In the genomic region with DNA sequence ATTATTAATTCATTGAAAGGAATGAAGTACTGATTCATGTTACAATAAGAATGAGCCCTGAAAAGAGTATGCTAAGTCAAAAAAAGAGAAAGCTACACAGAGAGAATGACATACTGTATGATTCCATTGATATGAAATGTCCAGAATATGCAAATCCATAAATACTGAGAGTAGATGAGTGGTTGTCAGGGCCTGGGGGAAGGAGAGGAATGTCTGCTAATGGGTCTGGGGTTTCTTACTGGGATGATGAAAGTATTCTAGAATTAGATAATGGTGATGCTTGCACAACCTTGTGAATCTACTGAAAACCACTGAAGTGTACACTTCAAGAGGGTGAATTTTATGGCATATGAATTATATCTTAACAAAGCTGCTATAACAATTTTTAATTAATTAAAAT, we compare ENCODE assay signal across 21 cellular contexts.
DNase-seq lines count a peak whose midpoint lies in the region; ATAC-seq and TF ChIP-seq lines count a peak whose summit lies in the region.
"Had no signal": no experiment of that assay in that cellular context is flagged by ENCODE, and none has a peak within 500 bp of the region (broad histone marks: within the 10 kb centered on the region; RNA-seq: fewer than 3 reads in every experiment).

No MANE protein-coding gene starts in this region.

- no peaks in the 10 kb centered on the region for H3K9me3 Mint-ChIP-seq in Calu3 (ENCODE audit: low read depth, unreplicated experiment)
- H3K9me3 Mint-ChIP-seq: CD8-positive, alpha-beta memory T cell had no signal

- no peak overlapping the region for H2BK12ac ChIP-seq in mesenchymal stem cell (ENCODE audit: low read length in 2 of 2)

- no peak overlapping the region for H4K91ac ChIP-seq in mesenchymal stem cell (ENCODE audit: low read length)

- H4K20me1 ChIP-seq in SK-N-SH (ENCODE audit: insufficient read depth), result no peaks in the 10 kb centered on the region

- H3F3A ChIP-seq in SK-N-SH (replicated peaks; ENCODE audit: insufficient read depth), result peaks cover 37% of the 10 kb centered on the region

- no peak overlapping the region for H3K14ac ChIP-seq in mesenchymal stem cell (ENCODE audit: low read length in 2 of 2)

- H3K27ac ChIP-seq in SK-N-SH (ENCODE audit: low read depth in 2 of 2, low read length in 1 of 2) (no peak overlapping the region), muscle layer of colon (ENCODE audit: low read depth, low read length) (peak overlapping the region; percentile 41), thoracic aorta (peak overlapping the region; percentile 94 to 98), mesenchymal stem cell (ENCODE audit: low read length, poor library complexity, severe bottlenecking) (no peak overlapping the region)
- H3K27ac ChIP-seq: 22Rv1, PC-9 had no signal

- no peak for TF ChIP-seq CTCF in SK-N-SH (IDR thresholded peaks at IDR 0.05)
- TF ChIP-seq CTCF in thoracic aorta (IDR thresholded peaks at IDR 0.05), result no peak
- no peak for TF ChIP-seq CTCF in Calu3 (IDR thresholded peaks at IDR 0.05; ENCODE audit: unreplicated experiment)

- peaks cover 5% of the 10 kb centered on the region; the same call in 1 of the 2 replicates for H3K79me2 ChIP-seq in SK-N-SH (ENCODE audit: insufficient read depth)

- no peaks in the 10 kb centered on the region for H3K36me3 Mint-ChIP-seq in Calu3 (ENCODE audit: insufficient read depth, unreplicated experiment)
- H3K36me3 Mint-ChIP-seq: CD8-positive, alpha-beta memory T cell had no signal

- H3K4me3 ChIP-seq in SK-N-SH (ENCODE audit: low read depth in 2 of 2, low read length in 1 of 2) (no peak overlapping the region), muscle layer of colon (ENCODE audit: low read depth in 1 of 2, low read length in 2 of 2) (no peak overlapping the region), thoracic aorta (no peak overlapping the region), mesenchymal stem cell (ENCODE audit: insufficient read depth in 1 of 2, low read depth in 1 of 2, low read length in 2 of 2) (no peak overlapping the region)
- H3K4me3 ChIP-seq: PC-9 had no signal

- no TSS peak for BruUV-seq in Calu3 (replicated peaks; lab: Mats Ljungman, UMichigan)

- intact Hi-C loops in Calu3 (cut with micrococcal nuclease; ENCODE audit: unreplicated experiment), result no loop called here

- TF ChIP-seq RAD21 in SK-N-SH (IDR thresholded peaks at IDR 0.05; ENCODE audit: low read length), result no peak

- H3K27me3 Mint-ChIP-seq in Calu3 (ENCODE audit: unreplicated experiment), result no peaks in the 10 kb centered on the region

- no peak overlapping the region for H3K4ac ChIP-seq in mesenchymal stem cell (ENCODE audit: low read depth in 1 of 2, low read length in 2 of 2)

- ATAC-seq in SK-N-SH treated with all-trans-retinoic acid at 6 μM for 48 hours, result no peak
- ATAC-seq in thoracic aorta (ENCODE audit: insufficient number of reproducible peaks, low FRiP score, low read depth), result no peak
- no peak for ATAC-seq in GM21528 (IDR thresholded peaks at IDR 0.05; ENCODE audit: low FRiP score, unreplicated experiment)

- no peak overlapping the region for H3K27ac Mint-ChIP-seq in Calu3 (ENCODE audit: unreplicated experiment)
- H3K27ac Mint-ChIP-seq: CD8-positive, alpha-beta memory T cell had no signal

- H3K4me1 Mint-ChIP-seq in Calu3 (ENCODE audit: low read depth, unreplicated experiment), result no peaks in the 10 kb centered on the region

- no peak overlapping the region for H3K9ac ChIP-seq in SK-N-SH
- H3K9ac ChIP-seq in muscle layer of colon (ENCODE audit: low read length), result no peak overlapping the region
- no peak overlapping the region for H3K9ac ChIP-seq in mesenchymal stem cell (ENCODE audit: low read length)

- DNase-seq in SK-N-SH (no peak), thoracic aorta (ENCODE audit: low spot score) (no peak), Calu3 (no peak), mesenchymal stem cell (no peak), NCI-H510A treated with DMSO at 0.1 percent for 48 hours (lab: John Stamatoyannopoulos, UW) (no peak)
- DNase-seq: ACHN; C1 segment of cervical spinal cord; CD8-positive, alpha-beta memory T cell; H7; KBM-7; NCI-H1092 treated with DMSO at 0.1 percent for 48 hours; NCI-H1436 treated with DMSO at 0.1 percent for 48 hours; NCI-H1930; NCI-H510A; NCI-H748 treated with DMSO at 0.1 percent for 48 hours; PC-9; RPMI8226 had no signal

- H3K23ac ChIP-seq in mesenchymal stem cell (ENCODE audit: low read length in 2 of 2), result no peak overlapping the region

- no peak overlapping the region for H3K4me3 Mint-ChIP-seq in Calu3 (ENCODE audit: low read depth, unreplicated experiment)
- H3K4me3 Mint-ChIP-seq: CD8-positive, alpha-beta memory T cell had no signal

- H3K36me3 ChIP-seq in SK-N-SH (replicated peaks in 1 of 2; ENCODE audit: control insufficient read depth in 1 of 2, insufficient read depth in 2 of 2, low read length in 1 of 2) (peaks cover 62 to 68% of the 10 kb centered on the region in 2 experiments), muscle layer of colon (ENCODE audit: insufficient read depth, low read length) (peaks cover 72% of the 10 kb centered on the region), thoracic aorta (peaks cover 45% of the 10 kb centered on the region), mesenchymal stem cell (ENCODE audit: control insufficient read depth in 1 of 2, insufficient read depth in 2 of 2, low read depth in 1 of 2, low read length in 2 of 2) (peaks cover 43 to 57% of the 10 kb centered on the region in 2 experiments)

- H3K4me2 ChIP-seq in SK-N-SH, result no peak overlapping the region
- H3K4me2 ChIP-seq in mesenchymal stem cell (ENCODE audit: low read length, poor library complexity, severe bottlenecking), result no peak overlapping the region
- H3K4me2 ChIP-seq: PC-9 had no signal

- no peak overlapping the region for H2AK5ac ChIP-seq in mesenchymal stem cell (ENCODE audit: low read length, severe bottlenecking)

- H2BK120ac ChIP-seq in mesenchymal stem cell (ENCODE audit: low read depth, low read length), result no peak overlapping the region

- TF ChIP-seq EP300 in SK-N-SH (IDR thresholded peaks at IDR 0.05; ENCODE audit: borderline replicate concordance in 1 of 2, low read depth in 1 of 2, low read length in 1 of 2), result no peak

- H3K79me1 ChIP-seq in mesenchymal stem cell (replicated peaks; ENCODE audit: low read length, poor library complexity, severe bottlenecking), result peaks cover 26% of the 10 kb centered on the region

- POLR2A ChIA-PET in SK-N-SH (lab: Yijun Ruan, JAX), result no interaction called here

- H3K9me2 ChIP-seq in SK-N-SH, result no peaks in the 10 kb centered on the region

- H3K4me1 ChIP-seq in SK-N-SH (ENCODE audit: control insufficient read depth in 1 of 2, insufficient read depth in 2 of 2, low read depth in 1 of 2, low read length in 1 of 2) (peaks cover 30 to 35% of the 10 kb centered on the region in 2 experiments), muscle layer of colon (ENCODE audit: insufficient read depth, low read length) (peaks cover 80% of the 10 kb centered on the region), thoracic aorta (ENCODE audit: control insufficient read depth in 1 of 2, low read depth in 2 of 2) (peaks cover 28 to 70% of the 10 kb centered on the region in 2 donors), mesenchymal stem cell (ENCODE audit: control insufficient read depth, insufficient read depth, low read depth, low read length) (peaks cover 21% of the 10 kb centered on the region)

- H3K27me3 ChIP-seq in SK-N-SH (ENCODE audit: insufficient read depth), result no peaks in the 10 kb centered on the region
- H3K27me3 ChIP-seq in muscle layer of colon (ENCODE audit: control insufficient read depth in 1 of 2, insufficient read depth in 2 of 2, low read length in 2 of 2), result no peaks in the 10 kb centered on the region
- H3K27me3 ChIP-seq in thoracic aorta (replicated peaks; ENCODE audit: insufficient read depth), result no peaks in the 10 kb centered on the region
- H3K27me3 ChIP-seq in mesenchymal stem cell (ENCODE audit: control insufficient read depth in 1 of 2, insufficient read depth in 1 of 2, low read length in 2 of 2), result no peaks in the 10 kb centered on the region

- H3K9me3 ChIP-seq in SK-N-SH, result no peaks in the 10 kb centered on the region
- no peaks in the 10 kb centered on the region for H3K9me3 ChIP-seq in muscle layer of colon (ENCODE audit: low read length)
- H3K9me3 ChIP-seq in thoracic aorta, result no peaks in the 10 kb centered on the region
- H3K9me3 ChIP-seq in mesenchymal stem cell (ENCODE audit: control insufficient read depth, low read length), result no peaks in the 10 kb centered on the region

- H2BK15ac ChIP-seq in mesenchymal stem cell (ENCODE audit: low read depth, poor library complexity, severe bottlenecking), result no peak overlapping the region

- CTCF ChIA-PET in SK-N-SH (lab: Yijun Ruan, JAX), result interaction anchor here (1.1 to 5.5 kb wide), 3 partner anchors 12 to 58 kb away, joined by 4 to 38 read pairs (median 14); no protein-coding TSS in a partner anchor
- CTCF ChIA-PET in Calu3 (lab: Charles Lee), result no interaction called here

- H2BK5ac ChIP-seq in mesenchymal stem cell (ENCODE audit: low read depth, low read length, poor library complexity, severe bottlenecking), result no peak overlapping the region

- H3K18ac ChIP-seq in mesenchymal stem cell (ENCODE audit: low read depth in 1 of 2, low read length in 2 of 2), result no peak overlapping the region

- no peak overlapping the region for H2AFZ ChIP-seq in SK-N-SH (ENCODE audit: low read depth)
- H2AFZ ChIP-seq in mesenchymal stem cell (ENCODE audit: low read depth, low read length), result no peak overlapping the region
- H2AFZ ChIP-seq: PC-9 had no signal

- H4K8ac ChIP-seq in mesenchymal stem cell (ENCODE audit: low read length), result no peak overlapping the region

TF ChIP-seq in SK-N-SH, 30 proteins besides CTCF, POLR2A, EP300 and RAD21:
- TF ChIP-seq TAF1 (IDR thresholded peaks at IDR 0.05; ENCODE audit: borderline replicate concordance, low read depth, low read length) (no peak), GABPA (IDR thresholded peaks at IDR 0.05; ENCODE audit: low read depth) (no peak)

Comparison
In these comparisons a context has a peak if more than half of its experiments do, and no peak if none do; other contexts are left out.
1. H3K27ac ChIP-seq: peak in muscle layer of colon (single experiment) and thoracic aorta (2 of 2); none in SK-N-SH (0 of 2) and mesenchymal stem cell (single experiment).